ENCODE assay signal across 10 cellular contexts in genomic region chr6:158205220-158205944, GRCh38. TPM values are rescaled to one million over a fixed set of nuclear protein-coding genes. Genes with fewer than 3 reads are reported as not detected.
A peak's percentile ranks its signal among the peaks of the same experiment; 100 is the strongest.
DNase-seq lines count a peak whose midpoint lies in the region; ATAC-seq and TF ChIP-seq lines count a peak whose summit lies in the region.
"Had no signal": no experiment of that assay in that cellular context is flagged by ENCODE, and none has a peak within 500 bp of the region (broad histone marks: within the 10 kb centered on the region; RNA-seq: fewer than 3 reads in every experiment).

No MANE protein-coding gene starts in this region.

- no peaks in the 10 kb centered on the region for H4K20me1 ChIP-seq in OCI-LY3 (ENCODE audit: insufficient read depth, low read length)
- no peaks in the 10 kb centered on the region for H4K20me1 ChIP-seq in fibroblast of lung (ENCODE audit: control insufficient read depth, extremely low read depth, insufficient read depth, low read length)

- H3K4me1 ChIP-seq in OCI-LY3 (ENCODE audit: low read length) (peaks cover 12% of the 10 kb centered on the region), fibroblast of lung (ENCODE audit: control insufficient read depth, extremely low read depth, insufficient read depth, low read length) (peaks cover 2% of the 10 kb centered on the region)

- DNase-seq in NCI-H82 (lab: John Stamatoyannopoulos, UW), result peak; percentile 45
- DNase-seq in NCI-H82 treated with DMSO at 0.1 percent for 48 hours (lab: John Stamatoyannopoulos, UW; ENCODE audit: unreplicated experiment), result no peak
- DNase-seq in fibroblast of lung (ENCODE audit: low read depth in 2 of 2), result peak in 1 of 2 donors; percentile 10
- no peak for DNase-seq in retinal pigment epithelial cell (ENCODE audit: low read depth)
- no peak for DNase-seq in NCI-H524 treated with DMSO at 0.1 percent for 48 hours (lab: John Stamatoyannopoulos, UW)
- DNase-seq in activated CD4-positive, alpha-beta T cell treated with anti-CD3 and anti-CD28 coated beads, Interleukin-2, amount 50 U/mL, for 4 hours, result no peak
- DNase-seq: activated CD8-positive, alpha-beta memory T cell treated with anti-CD3 and anti-CD28 coated beads, Interleukin-2, amount 10 ng/mL, durations not matched to agents 7 days and 5 days; effector CD4-positive, alpha-beta T cell had no signal

- TF ChIP-seq CTCF in OCI-LY3 (IDR thresholded peaks at IDR 0.05; ENCODE audit: low read depth, low read length) (peak; percentile 20; the same call in 1 of the 2 replicates), fibroblast of lung (conservative IDR thresholded peaks at IDR 0.05 in 1 of 2, IDR thresholded peaks at IDR 0.05 in 1 of 2; ENCODE audit: low read depth in 1 of 2, low read length in 2 of 2) (peak; percentile 31 to 47), retinal pigment epithelial cell (conservative IDR thresholded peaks at IDR 0.05; ENCODE audit: low read depth, low read length) (peak; percentile 63)

- H3K4me2 ChIP-seq in OCI-LY3 (ENCODE audit: low read length), result no peak overlapping the region
- H3K4me2 ChIP-seq in fibroblast of lung (ENCODE audit: extremely low read depth, insufficient read depth, low read length), result no peak overlapping the region

- H3K9ac ChIP-seq in OCI-LY3 (ENCODE audit: low read length) (no peak overlapping the region), fibroblast of lung (ENCODE audit: insufficient read depth, low read length) (no peak overlapping the region)

- H2AFZ ChIP-seq in OCI-LY3 (ENCODE audit: low read depth, low read length), result no peak overlapping the region
- H2AFZ ChIP-seq in fibroblast of lung (ENCODE audit: low read length), result no peak overlapping the region

- H3K27me3 ChIP-seq in OCI-LY3 (ENCODE audit: low read depth, low read length), result no peaks in the 10 kb centered on the region
- no peaks in the 10 kb centered on the region for H3K27me3 ChIP-seq in fibroblast of lung (ENCODE audit: control insufficient read depth, insufficient read depth, low read length)

- no peak for ATAC-seq in GM21576 (IDR thresholded peaks at IDR 0.05; ENCODE audit: unreplicated experiment)
- ATAC-seq: activated CD8-positive, alpha-beta memory T cell treated with anti-CD3 and anti-CD28 coated beads, Interleukin-2, amount 10 ng/mL, durations not matched to agents 7 days and 5 days had no signal

- H3K9me3 ChIP-seq in OCI-LY3 (ENCODE audit: insufficient read depth, low read length) (no peaks in the 10 kb centered on the region), fibroblast of lung (ENCODE audit: control insufficient read depth, insufficient read depth, low read depth, low read length) (no peaks in the 10 kb centered on the region)

- no peaks in the 10 kb centered on the region for H3K79me2 ChIP-seq in OCI-LY3 (ENCODE audit: low read length)
- no peaks in the 10 kb centered on the region for H3K79me2 ChIP-seq in fibroblast of lung (ENCODE audit: control insufficient read depth, insufficient read depth, low read length)

- H3K36me3 ChIP-seq in OCI-LY3 (replicated peaks; ENCODE audit: low read depth, low read length) (no peaks in the 10 kb centered on the region), fibroblast of lung (ENCODE audit: control insufficient read depth, insufficient read depth, low read length) (no peaks in the 10 kb centered on the region)

- H3K27ac ChIP-seq in OCI-LY3 (ENCODE audit: low read length), result no peak overlapping the region
- no peak overlapping the region for H3K27ac ChIP-seq in fibroblast of lung (ENCODE audit: insufficient read depth, low read length)

- H3K4me3 ChIP-seq in OCI-LY3 (ENCODE audit: low read length) (no peak overlapping the region), fibroblast of lung (replicated peaks in 1 of 4; ENCODE audit: control extremely low read depth in 1 of 4, insufficient read depth in 1 of 4, low read depth in 3 of 4, low read length in 4 of 4) (no peak overlapping the region), retinal pigment epithelial cell (ENCODE audit: low read length) (no peak overlapping the region)

RNA-seq across cellular contexts. Expression of gene GTF2H5, which starts 37.2 kb away (rescaled TPM):
- total RNA-seq in fibroblast of lung, result 7.2 and 10.7 TPM in 2 replicates
- polyA plus RNA-seq in fibroblast of lung, result 24.7 and 32.5 TPM in 2 replicates
- 43.6 and 48.5 TPM in 2 replicates for polyA plus RNA-seq in fibroblast of lung (2012)
- polyA minus RNA-seq in fibroblast of lung (ENCODE audit: low replicate concordance), result 1.2 and 1.9 TPM in 2 replicates

RNA-seq across cellular contexts. Expression of gene SERAC1, which starts 37.3 kb away (rescaled TPM):
- 33.6 and 37.7 TPM in 2 replicates for total RNA-seq in fibroblast of lung
- polyA plus RNA-seq in fibroblast of lung, result 16.0 and 21.3 TPM in 2 replicates
- polyA plus RNA-seq in fibroblast of lung (2012), result 10.8 and 12.7 TPM in 2 replicates
- 3.3 and 5.9 TPM in 2 replicates for polyA minus RNA-seq in fibroblast of lung (ENCODE audit: low replicate concordance)
